Comparison of ENCODE assay signal across 21 cellular contexts in the genomic region with DNA sequence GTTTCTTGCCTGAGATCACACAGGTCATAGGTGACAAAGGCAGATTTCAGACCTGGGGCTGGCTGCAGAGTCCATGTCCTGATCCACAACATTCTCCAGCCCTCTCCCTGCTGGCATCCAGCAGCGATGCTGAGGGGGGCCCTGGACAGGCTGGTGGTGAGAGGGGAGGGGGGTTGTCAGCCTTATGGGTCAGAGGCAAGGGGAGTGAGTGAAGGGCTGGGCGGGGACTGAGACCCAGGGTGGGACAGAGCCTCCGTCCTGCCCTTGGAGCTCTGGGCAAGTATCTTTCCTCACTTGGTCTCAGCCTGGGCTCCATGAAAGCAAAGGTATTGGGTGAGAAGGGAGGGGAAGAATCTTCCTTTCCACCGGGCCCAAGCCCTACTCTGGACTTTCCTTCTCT.
DNase-seq lines count a peak whose midpoint lies in the region; TF ChIP-seq lines count a peak whose summit lies in the region.
"Had no signal": no experiment of that assay in that cellular context is flagged by ENCODE, and none has a peak within 500 bp of the region (broad histone marks: within the 10 kb centered on the region; RNA-seq: fewer than 3 reads in every experiment).

No MANE protein-coding gene starts in this region.

- intact Hi-C loops in Calu3 (cut with micrococcal nuclease; ENCODE audit: unreplicated experiment): no loop called here

- CTCF ChIA-PET in Calu3 (lab: Charles Lee): no interaction called here

- H3K9me3 Mint-ChIP-seq in Calu3 (ENCODE audit: low read depth, unreplicated experiment): no peaks in the 10 kb centered on the region
- H3K9me3 Mint-ChIP-seq in glutamatergic neuron (ENCODE audit: unreplicated experiment): peaks cover 4% of the 10 kb centered on the region
- H3K9me3 Mint-ChIP-seq: CD4-positive, alpha-beta T cell; CD8-positive, alpha-beta memory T cell had no signal

- TF ChIP-seq CTCF in Calu3 (IDR thresholded peaks at IDR 0.05; ENCODE audit: unreplicated experiment) (no peak), VCaP (conservative IDR thresholded peaks at IDR 0.05) (no peak), glutamatergic neuron (IDR thresholded peaks at IDR 0.05; ENCODE audit: partially characterized antibody, unreplicated experiment) (no peak)

- H3K27ac Mint-ChIP-seq in Calu3 (ENCODE audit: unreplicated experiment) (peak overlapping the region; percentile 44), glutamatergic neuron (ENCODE audit: unreplicated experiment) (peak overlapping the region; percentile 12)
- H3K27ac Mint-ChIP-seq: CD14-positive monocyte; CD4-positive, alpha-beta T cell; CD8-positive, alpha-beta memory T cell had no signal

- H3K4me1 Mint-ChIP-seq in Calu3 (ENCODE audit: low read depth, unreplicated experiment) (peaks cover 10% of the 10 kb centered on the region), glutamatergic neuron (ENCODE audit: low read depth, unreplicated experiment) (no peaks in the 10 kb centered on the region)
- H3K4me1 Mint-ChIP-seq: CD8-positive, alpha-beta memory T cell had no signal

- H3K4me3 Mint-ChIP-seq in Calu3 (ENCODE audit: low read depth, unreplicated experiment) (no peak overlapping the region), glutamatergic neuron (ENCODE audit: unreplicated experiment) (no peak overlapping the region)
- H3K4me3 Mint-ChIP-seq: CD14-positive monocyte; CD4-positive, alpha-beta T cell; CD8-positive, alpha-beta memory T cell had no signal

- peak overlapping the region; percentile 16; the same call in 1 of the 2 replicates for H3K27ac ChIP-seq in VCaP
- H3K27ac ChIP-seq: A549; BLaER1 treated with 17β-estradiol and CSF1 and Interleukin-3, amounts not matched to agents 10 nM and 100 nM had no signal

- in situ Hi-C loops in KBM-7 (cut with MboI; ENCODE audit: low pct_unique_long_range_greater_than_20kb, low sequenced_read_pairs): no loop called here

- no TSS peak for BruUV-seq in Calu3 (replicated peaks; lab: Mats Ljungman, UMichigan)

- H3K27me3 Mint-ChIP-seq in Calu3 (ENCODE audit: unreplicated experiment): no peaks in the 10 kb centered on the region
- H3K27me3 Mint-ChIP-seq in glutamatergic neuron (ENCODE audit: unreplicated experiment): peaks cover 5% of the 10 kb centered on the region

- H3K36me3 Mint-ChIP-seq in Calu3 (ENCODE audit: insufficient read depth, unreplicated experiment): peaks cover 9% of the 10 kb centered on the region
- H3K36me3 Mint-ChIP-seq in glutamatergic neuron (ENCODE audit: unreplicated experiment): no peaks in the 10 kb centered on the region

- DNase-seq in Calu3: no peak
- no peak for DNase-seq in glutamatergic neuron
- DNase-seq in KBM-7: no peak
- no peak for DNase-seq in GM19240 (ENCODE audit: insufficient read length, low spot score)
- no peak for DNase-seq in activated effector memory CD4-positive, alpha-beta T cell treated with anti-CD3 and anti-CD28 coated beads, Interleukin-2, amount 50 U/mL, for 16 hours
- DNase-seq: 8988T; ACHN; AML-193; BE2C; CD4-positive, alpha-beta T cell; CD8-positive, alpha-beta memory T cell; DMS53; DMS79 treated with DMSO at 0.1 percent for 48 hours; GF-D8; GOT3; H7; HCEC 1CT had no signal
